In the genomic region with DNA sequence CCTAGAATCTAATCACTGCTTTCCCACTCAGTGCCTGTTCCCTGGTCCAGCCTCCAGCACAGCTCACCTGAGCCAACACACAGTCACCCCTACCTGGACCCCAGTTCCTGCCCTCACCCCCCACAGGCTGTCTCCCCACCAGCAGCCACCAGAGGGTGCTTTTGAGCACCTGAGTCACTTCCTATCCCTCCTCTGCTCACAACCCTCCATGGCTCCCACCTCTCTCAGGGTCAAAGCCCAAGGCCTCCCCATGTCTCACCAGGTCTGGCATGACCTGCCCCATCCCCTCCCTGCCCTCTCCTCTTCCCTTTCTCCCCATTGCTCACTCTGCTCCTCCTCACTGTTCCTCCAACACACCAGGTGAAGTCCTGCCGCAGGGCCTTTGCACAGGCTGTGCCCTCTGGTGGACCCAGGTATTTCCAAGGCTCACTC, we compare ENCODE assay signal across 9 cellular contexts.
A peak's percentile ranks its signal among the peaks of the same experiment; 100 is the strongest.
DNase-seq lines count a peak whose midpoint lies in the region; ATAC-seq and TF ChIP-seq lines count a peak whose summit lies in the region.
"Had no signal": no experiment of that assay in that cellular context is flagged by ENCODE, and none has a peak within 500 bp of the region (broad histone marks: within the 10 kb centered on the region; RNA-seq: fewer than 3 reads in every experiment).

No MANE protein-coding gene starts in this region.

- no peak overlapping the region for H3K27ac ChIP-seq in RWPE1
- H3K27ac ChIP-seq: skin epidermis had no signal

- no peak overlapping the region for H3K4me3 Mint-ChIP-seq in activated naive CD4-positive, alpha-beta T cell treated with anti-CD3 and anti-CD28 coated beads, Interleukin-2, amount 50 U/mL, for 24 hours

- POLR2A ChIA-PET in RWPE1 (lab: Yijun Ruan, JAX; ENCODE audit: low non-redundant PET) = interaction anchor here (0.7 kb wide), 1 partner anchor 30 kb away, joined by 3 read pairs; no protein-coding TSS in a partner anchor

- TF ChIP-seq CTCF in GM12874 (IDR thresholded peaks at IDR 0.05; ENCODE audit: insufficient read depth, low read depth, low read length) (peak; percentile 76), RWPE1 (conservative IDR thresholded peaks at IDR 0.05; ENCODE audit: low read depth) (peak; percentile 57)

- peaks cover 5% of the 10 kb centered on the region for H3K4me1 Mint-ChIP-seq in activated naive CD4-positive, alpha-beta T cell treated with anti-CD3 and anti-CD28 coated beads, Interleukin-2, amount 50 U/mL, for 24 hours

- CTCF ChIA-PET in RWPE1 (lab: Yijun Ruan, JAX) = interaction anchor here (0.6 to 2.8 kb wide), 4 partner anchors 9 to 74 kb away, joined by 3 to 19 read pairs (median 4); a partner anchor contains a TSS

- no peaks in the 10 kb centered on the region for H3K36me3 Mint-ChIP-seq in activated naive CD4-positive, alpha-beta T cell treated with anti-CD3 and anti-CD28 coated beads, Interleukin-2, amount 50 U/mL, for 24 hours

- no peaks in the 10 kb centered on the region for H3K9me3 Mint-ChIP-seq in activated naive CD4-positive, alpha-beta T cell treated with anti-CD3 and anti-CD28 coated beads, Interleukin-2, amount 50 U/mL, for 24 hours

- ATAC-seq in GM18861 (IDR thresholded peaks at IDR 0.05; ENCODE audit: unreplicated experiment) = no peak
- ATAC-seq in HG02970 (IDR thresholded peaks at IDR 0.05; ENCODE audit: low FRiP score, unreplicated experiment) = no peak
- no peak for ATAC-seq in HG03342 (IDR thresholded peaks at IDR 0.05; ENCODE audit: unreplicated experiment)

- H3K27ac Mint-ChIP-seq in activated naive CD4-positive, alpha-beta T cell treated with anti-CD3 and anti-CD28 coated beads, Interleukin-2, amount 50 U/mL, for 24 hours = peak overlapping the region; percentile 65

- DNase-seq in RWPE1 (ENCODE audit: low spot score) = peak; percentile 37
- DNase-seq in kidney tubule cell (ENCODE audit: low spot score) = peak; percentile 22
- DNase-seq in stimulated activated CD8-positive, alpha-beta memory T cell treated with anti-CD3 and anti-CD28 coated beads, Interleukin-7, amount 100 ng/mL, for 4 hours (ENCODE audit: low read depth in 2 of 2) = peak; percentile 28 to 31

- H3K27me3 Mint-ChIP-seq in activated naive CD4-positive, alpha-beta T cell treated with anti-CD3 and anti-CD28 coated beads, Interleukin-2, amount 50 U/mL, for 24 hours = peaks cover 2% of the 10 kb centered on the region
